ENCODE assay signal across 1 cellular context in the genomic region with DNA sequence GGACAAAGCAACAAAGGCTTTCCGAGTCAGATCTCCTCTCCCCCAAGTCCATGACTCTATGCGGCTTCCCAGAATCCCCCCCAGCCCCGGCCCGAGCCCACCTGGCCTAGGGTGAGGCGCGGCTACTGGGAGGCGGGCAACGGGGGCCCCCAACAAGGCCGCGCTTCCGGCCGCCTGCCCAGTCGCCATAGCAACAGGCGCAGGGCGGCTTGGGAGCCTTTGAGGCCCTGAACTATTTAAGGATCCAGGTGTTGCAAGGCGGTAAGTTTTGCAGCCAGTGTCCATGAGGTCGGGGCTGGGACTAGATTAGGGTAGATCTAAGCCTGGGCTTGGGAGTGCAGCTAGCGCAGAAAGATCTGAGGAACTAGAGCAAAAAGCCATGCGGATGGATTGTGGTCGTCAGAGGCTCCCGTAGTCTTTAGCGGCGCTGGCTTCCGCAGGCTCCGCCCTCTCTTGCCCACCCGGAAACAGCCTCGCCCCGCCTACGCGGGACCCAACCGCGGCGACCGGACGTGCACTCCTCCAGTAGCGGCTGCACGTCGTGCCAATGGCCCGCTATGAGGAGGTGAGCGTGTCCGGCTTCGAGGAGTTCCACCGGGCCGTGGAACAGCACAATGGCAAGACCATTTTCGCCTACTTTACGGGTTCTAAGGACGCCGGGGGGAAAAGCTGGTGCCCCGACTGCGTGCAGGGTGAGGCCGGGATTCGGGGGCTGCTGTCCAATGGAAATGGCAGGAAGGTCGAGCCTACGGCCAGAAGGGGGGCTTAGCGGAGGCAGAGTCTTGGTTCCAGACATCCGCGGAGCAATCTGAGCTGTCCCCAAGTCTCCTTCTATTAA.
TF ChIP-seq lines count a peak whose summit lies in the region.

Gene KIAA0753, minus strand, starts transcription at position 176 of the 838 bp plus-strand sequence. CDS start 5,608 bp downstream, outside the sequence.
Gene TXNDC17, plus strand, starts transcription at position 525 of the 838 bp plus-strand sequence. Its CDS starts 23 bp downstream, at position 548.

TF ChIP-seq in HepG2, 621 proteins besides CTCF, POLR2A, EP300 and RAD21 (continued from another document and continues in another):
- 0 out of 2 replicates have a peak, but pooled peaks have one; percentile 21 for TF ChIP-seq ZNF512 (CRISPR knock-in tag; IDR thresholded peaks at IDR 0.05)
- TF ChIP-seq IRF2 (CRISPR knock-in tag; IDR thresholded peaks at IDR 0.05), result peak; percentile 87
- peak; percentile 83; the same call in 1 of the 2 replicates for TF ChIP-seq ZNF607 (CRISPR knock-in tag; IDR thresholded peaks at IDR 0.05; ENCODE audit: borderline replicate concordance)
- TF ChIP-seq ZNF24 (IDR thresholded peaks at IDR 0.05), result no peak
- TF ChIP-seq SIN3A (IDR thresholded peaks at IDR 0.05; ENCODE audit: borderline replicate concordance, low read depth, low read length), result peak; percentile 95
- TF ChIP-seq GLI4 (CRISPR knock-in tag; IDR thresholded peaks at IDR 0.05; ENCODE audit: borderline replicate concordance), result 0 out of 2 replicates have a peak, but pooled peaks have one; percentile 63
- TF ChIP-seq, protein P1, sequence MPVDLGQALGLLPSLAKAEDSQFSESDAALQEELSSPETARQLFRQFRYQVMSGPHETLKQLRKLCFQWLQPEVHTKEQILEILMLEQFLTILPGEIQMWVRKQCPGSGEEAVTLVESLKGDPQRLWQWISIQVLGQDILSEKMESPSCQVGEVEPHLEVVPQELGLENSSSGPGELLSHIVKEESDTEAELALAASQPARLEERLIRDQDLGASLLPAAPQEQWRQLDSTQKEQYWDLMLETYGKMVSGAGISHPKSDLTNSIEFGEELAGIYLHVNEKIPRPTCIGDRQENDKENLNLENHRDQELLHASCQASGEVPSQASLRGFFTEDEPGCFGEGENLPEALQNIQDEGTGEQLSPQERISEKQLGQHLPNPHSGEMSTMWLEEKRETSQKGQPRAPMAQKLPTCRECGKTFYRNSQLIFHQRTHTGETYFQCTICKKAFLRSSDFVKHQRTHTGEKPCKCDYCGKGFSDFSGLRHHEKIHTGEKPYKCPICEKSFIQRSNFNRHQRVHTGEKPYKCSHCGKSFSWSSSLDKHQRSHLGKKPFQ (CRISPR knock-in tag; IDR thresholded peaks at IDR 0.05; ENCODE audit: insufficient replicate concordance), result peak; percentile 77
- TF ChIP-seq ZNF547 (CRISPR knock-in tag; IDR thresholded peaks at IDR 0.05), result peak; percentile 91; the same call in 1 of the 2 replicates
- TF ChIP-seq THAP9 (CRISPR knock-in tag; IDR thresholded peaks at IDR 0.05; ENCODE audit: borderline replicate concordance), result peak; percentile 89; the same call in 1 of the 2 replicates
- no peak for TF ChIP-seq DPF2 (CRISPR knock-in tag; IDR thresholded peaks at IDR 0.05; ENCODE audit: borderline replicate concordance, low read depth)
- no peak for TF ChIP-seq DNMT1 (CRISPR knock-in tag; IDR thresholded peaks at IDR 0.05)
- TF ChIP-seq ZNF777 (CRISPR knock-in tag; IDR thresholded peaks at IDR 0.05), result peak; percentile 88
- no peak for TF ChIP-seq ZNF30 (CRISPR knock-in tag; IDR thresholded peaks at IDR 0.05)
- TF ChIP-seq RBM22 (optimal IDR thresholded peaks at IDR 0.05; ENCODE audit: low read length), result peak; percentile 90
- peak; percentile 77 for TF ChIP-seq ZNF749 (CRISPR knock-in tag; IDR thresholded peaks at IDR 0.05; ENCODE audit: borderline replicate concordance)
- TF ChIP-seq MIXL1 (CRISPR knock-in tag; IDR thresholded peaks at IDR 0.05), result peak; percentile 53; the same call in 1 of the 2 replicates
- TF ChIP-seq SALL2 (CRISPR knock-in tag; IDR thresholded peaks at IDR 0.05), result peak; percentile 85
- TF ChIP-seq ZNF230 (CRISPR knock-in tag; IDR thresholded peaks at IDR 0.05), result 0 out of 2 replicates have a peak, but pooled peaks have one; percentile 49
- peak; percentile 67 for TF ChIP-seq ZNF280D (CRISPR knock-in tag; IDR thresholded peaks at IDR 0.05)
- 0 out of 2 replicates have a peak, but pooled peaks have one; percentile 19 for TF ChIP-seq ZNF879 (CRISPR knock-in tag; IDR thresholded peaks at IDR 0.05)
- TF ChIP-seq TCF7 (IDR thresholded peaks at IDR 0.05; ENCODE audit: low read depth), result peak; percentile 33; the same call in 1 of the 2 replicates
- no peak for TF ChIP-seq RERE (CRISPR knock-in tag; IDR thresholded peaks at IDR 0.05; ENCODE audit: low read depth)
- TF ChIP-seq RFX1 (IDR thresholded peaks at IDR 0.05), result peak; percentile 96
- TF ChIP-seq BCL6 (CRISPR knock-in tag; IDR thresholded peaks at IDR 0.05), result peak; percentile 21; the same call in 1 of the 2 replicates
- no peak for TF ChIP-seq ATRX (CRISPR knock-in tag; IDR thresholded peaks at IDR 0.05; ENCODE audit: borderline replicate concordance)
- peak; percentile 24 for TF ChIP-seq TEAD3 (CRISPR knock-in tag; optimal IDR thresholded peaks at IDR 0.05; ENCODE audit: borderline replicate concordance)
- 0 out of 2 replicates have a peak, but pooled peaks have one; percentile 75 for TF ChIP-seq ZNF510 (CRISPR knock-in tag; IDR thresholded peaks at IDR 0.05; ENCODE audit: low read depth)
- 0 out of 2 replicates have a peak, but pooled peaks have one; percentile 29 for TF ChIP-seq ZNF543 (CRISPR knock-in tag; IDR thresholded peaks at IDR 0.05)
- no peak for TF ChIP-seq CCDC6 (CRISPR knock-in tag; IDR thresholded peaks at IDR 0.05)
- TF ChIP-seq KDM5A (IDR thresholded peaks at IDR 0.05; ENCODE audit: borderline replicate concordance, low read length), result peak; percentile 84; the same call in 1 of the 2 replicates
- TF ChIP-seq ZMYM3 (CRISPR knock-in tag; IDR thresholded peaks at IDR 0.05), result no peak
- TF ChIP-seq, protein P2, sequence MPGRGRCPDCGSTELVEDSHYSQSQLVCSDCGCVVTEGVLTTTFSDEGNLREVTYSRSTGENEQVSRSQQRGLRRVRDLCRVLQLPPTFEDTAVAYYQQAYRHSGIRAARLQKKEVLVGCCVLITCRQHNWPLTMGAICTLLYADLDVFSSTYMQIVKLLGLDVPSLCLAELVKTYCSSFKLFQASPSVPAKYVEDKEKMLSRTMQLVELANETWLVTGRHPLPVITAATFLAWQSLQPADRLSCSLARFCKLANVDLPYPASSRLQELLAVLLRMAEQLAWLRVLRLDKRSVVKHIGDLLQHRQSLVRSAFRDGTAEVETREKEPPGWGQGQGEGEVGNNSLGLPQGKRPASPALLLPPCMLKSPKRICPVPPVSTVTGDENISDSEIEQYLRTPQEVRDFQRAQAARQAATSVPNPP (CRISPR knock-in tag; IDR thresholded peaks at IDR 0.05), result peak; percentile 73; the same call in 1 of the 2 replicates
- TF ChIP-seq NFE2L1 (CRISPR knock-in tag; IDR thresholded peaks at IDR 0.05; ENCODE audit: borderline replicate concordance), result 0 out of 2 replicates have a peak, but pooled peaks have one; percentile 35
- TF ChIP-seq MED8 (CRISPR knock-in tag; IDR thresholded peaks at IDR 0.05; ENCODE audit: insufficient replicate concordance), result peak; percentile 18
- TF ChIP-seq MXI1 (IDR thresholded peaks at IDR 0.05; ENCODE audit: borderline replicate concordance, low read depth, low read length), result peak; percentile 86; the same call in 1 of the 3 replicates
- TF ChIP-seq BRD4 (CRISPR knock-in tag; IDR thresholded peaks at IDR 0.05), result no peak
- peak; percentile 14 for TF ChIP-seq SKI (IDR thresholded peaks at IDR 0.05; ENCODE audit: partially characterized antibody)
- TF ChIP-seq, protein P3, sequence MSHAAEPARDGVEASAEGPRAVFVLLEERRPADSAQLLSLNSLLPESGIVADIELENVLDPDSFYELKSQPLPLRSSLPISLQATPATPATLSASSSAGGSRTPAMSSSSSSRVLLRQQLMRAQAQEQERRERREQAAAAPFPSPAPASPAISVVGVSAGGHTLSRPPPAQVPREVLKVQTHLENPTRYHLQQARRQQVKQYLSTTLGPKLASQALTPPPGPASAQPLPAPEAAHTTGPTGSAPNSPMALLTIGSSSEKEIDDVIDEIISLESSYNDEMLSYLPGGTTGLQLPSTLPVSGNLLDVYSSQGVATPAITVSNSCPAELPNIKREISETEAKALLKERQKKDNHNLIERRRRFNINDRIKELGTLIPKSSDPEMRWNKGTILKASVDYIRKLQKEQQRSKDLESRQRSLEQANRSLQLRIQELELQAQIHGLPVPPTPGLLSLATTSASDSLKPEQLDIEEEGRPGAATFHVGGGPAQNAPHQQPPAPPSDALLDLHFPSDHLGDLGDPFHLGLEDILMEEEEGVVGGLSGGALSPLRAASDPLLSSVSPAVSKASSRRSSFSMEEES (CRISPR knock-in tag; IDR thresholded peaks at IDR 0.05), result 0 out of 2 replicates have a peak, but pooled peaks have one; percentile 40
- TF ChIP-seq FOXM1 (CRISPR knock-in tag; IDR thresholded peaks at IDR 0.05), result no peak
- TF ChIP-seq GABPA (IDR thresholded peaks at IDR 0.05; ENCODE audit: low read depth, low read length), result peak; percentile 67
- peak; percentile 88 for TF ChIP-seq GABPA (CRISPR knock-in tag; IDR thresholded peaks at IDR 0.05; ENCODE audit: low read depth)
